ENCODE assay signal across 1 cellular context in genomic region chr4:73901031-73901430, GRCh38.
TF ChIP-seq lines count a peak whose summit lies in the region.

No MANE protein-coding gene starts in this region.

TF ChIP-seq in K562, 482 proteins besides CTCF, POLR2A, EP300 and RAD21 (continued from another document):
- TF ChIP-seq TEAD4 (IDR thresholded peaks at IDR 0.05; ENCODE audit: low read length) (peak; percentile 65), TEAD4 (CRISPR knock-in tag; IDR thresholded peaks at IDR 0.05; ENCODE audit: borderline replicate concordance) (no peak), KAT7 (CRISPR knock-in tag; IDR thresholded peaks at IDR 0.05; ENCODE audit: borderline replicate concordance) (no peak), CBX8 (IDR thresholded peaks at IDR 0.05; ENCODE audit: borderline replicate concordance, extremely low read depth, low read depth, low read length, poor library complexity, severe bottlenecking) (no peak), NCOR1 (IDR thresholded peaks at IDR 0.05) (peak; percentile 27; the same call in 1 of the 2 replicates), VEZF1 (CRISPR knock-in tag; IDR thresholded peaks at IDR 0.05) (0 out of 2 replicates have a peak, but pooled peaks have one; percentile 17), KDM5B (IDR thresholded peaks at IDR 0.05; ENCODE audit: insufficient replicate concordance, low read depth, low read length) (no peak), ZNF197 (CRISPR knock-in tag; IDR thresholded peaks at IDR 0.05; ENCODE audit: low read depth) (no peak), HDAC2 (IDR thresholded peaks at IDR 0.05) (no peak), ZNF24 (IDR thresholded peaks at IDR 0.05) (no peak), SOX6 (IDR thresholded peaks at IDR 0.05) (0 out of 2 replicates have a peak, but pooled peaks have one; percentile 28), TAL1 (IDR thresholded peaks at IDR 0.05) (peak; percentile 60), SMARCA4 (IDR thresholded peaks at IDR 0.05) (0 out of 2 replicates have a peak, but pooled peaks have one; percentile 23), HMBOX1 (IDR thresholded peaks at IDR 0.05) (peak; percentile 84), NCOA4 (IDR thresholded peaks at IDR 0.05; ENCODE audit: partially characterized antibody) (no peak), ZNF551 (CRISPR knock-in tag; IDR thresholded peaks at IDR 0.05) (no peak), MECOM (CRISPR knock-in tag; IDR thresholded peaks at IDR 0.05) (no peak), E2F5 (CRISPR knock-in tag; IDR thresholded peaks at IDR 0.05) (no peak), CBFA2T3 (IDR thresholded peaks at IDR 0.05) (peak; percentile 77), ZNF699 (CRISPR knock-in tag; IDR thresholded peaks at IDR 0.05; ENCODE audit: insufficient replicate concordance) (no peak), ARID1B (IDR thresholded peaks at IDR 0.05) (peak; percentile 61), MIER1 (IDR thresholded peaks at IDR 0.05; ENCODE audit: low read depth) (no peak), BHLHE40 (IDR thresholded peaks at IDR 0.05; ENCODE audit: low read length) (peak; percentile 65; the same call in 1 of the 2 replicates), SMAD3 (CRISPR knock-in tag; conservative IDR thresholded peaks at IDR 0.05) (no peak)
